14 cellular contexts compared by ENCODE assay signal in the genomic region with DNA sequence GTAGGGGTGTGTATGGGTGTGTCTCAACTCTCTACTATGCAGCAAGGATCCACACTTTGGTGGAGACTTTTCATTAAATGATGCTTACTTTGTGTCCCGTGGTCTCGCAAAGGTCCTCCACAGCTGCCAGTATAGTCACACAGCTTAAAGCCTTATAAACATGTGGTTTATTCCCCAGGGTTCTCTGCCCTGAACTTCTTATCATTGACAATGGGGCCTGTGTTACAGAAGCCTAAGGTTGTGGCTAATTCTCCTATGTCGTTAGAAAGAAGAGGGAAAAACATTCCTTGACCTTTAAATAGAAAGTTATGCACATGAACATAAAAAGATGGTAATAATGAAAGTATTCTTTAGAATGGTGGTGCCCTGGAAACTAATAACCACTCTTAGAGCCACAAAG.
DNase-seq lines count a peak whose midpoint lies in the region; ATAC-seq lines count a peak whose summit lies in the region.
"Had no signal": no experiment of that assay in that cellular context is flagged by ENCODE, and none has a peak within 500 bp of the region (broad histone marks: within the 10 kb centered on the region; RNA-seq: fewer than 3 reads in every experiment).

No MANE protein-coding gene starts in this region.

- no peaks in the 10 kb centered on the region for H3K4me1 Mint-ChIP-seq in activated CD4-positive, alpha-beta T cell treated with anti-CD3 and anti-CD28 coated beads, Interleukin-2, amount 10 ng/mL, durations not matched to agents 7 days and 5 days
- H3K4me1 Mint-ChIP-seq: B cell had no signal

- H3K27ac Mint-ChIP-seq in activated CD4-positive, alpha-beta T cell treated with anti-CD3 and anti-CD28 coated beads, Interleukin-2, amount 10 ng/mL, durations not matched to agents 7 days and 5 days, result no peak overlapping the region
- H3K27ac Mint-ChIP-seq: B cell; CD4-positive, alpha-beta T cell had no signal

- intact Hi-C loops in sciatic nerve (cut with DNase I) (no loop called here), Right ventricle myocardium superior (cut with DNase I) (no loop called here)

- CTCF ChIA-PET in activated CD4-positive, alpha-beta T cell treated with anti-CD3 and anti-CD28 coated beads, Interleukin-2, amount 10 ng/mL, durations not matched to agents 7 days and 5 days (lab: Charles Lee), result no interaction called here

- no peaks in the 10 kb centered on the region for H3K36me3 Mint-ChIP-seq in activated CD4-positive, alpha-beta T cell treated with anti-CD3 and anti-CD28 coated beads, Interleukin-2, amount 10 ng/mL, durations not matched to agents 7 days and 5 days (ENCODE audit: low read depth)

- peaks cover 1% of the 10 kb centered on the region for H3K27me3 Mint-ChIP-seq in activated CD4-positive, alpha-beta T cell treated with anti-CD3 and anti-CD28 coated beads, Interleukin-2, amount 10 ng/mL, durations not matched to agents 7 days and 5 days
- H3K27me3 Mint-ChIP-seq: B cell; CD4-positive, alpha-beta T cell had no signal

- ATAC-seq in sciatic nerve (peak; percentile 84), HG02759 (IDR thresholded peaks at IDR 0.05; ENCODE audit: unreplicated experiment) (no peak), Right ventricle myocardium superior (ENCODE audit: poor library complexity) (no peak)
- ATAC-seq: HepG2 had no signal

- DNase-seq in LHCN-M2 (ENCODE audit: low read depth) (peak; percentile 22), epidermal melanocyte (ENCODE audit: insufficient read length, low spot score) (peak; percentile 50), sciatic nerve (ENCODE audit: low spot score) (no peak), cerebellar nuclear complex (lab: John Stamatoyannopoulos, UW) (no peak), Right ventricle myocardium superior (no peak)
- no peak for DNase-seq in activated CD4-positive, alpha-beta T cell treated with anti-CD3 and anti-CD28 coated beads, Interleukin-2, amount 10 ng/mL, durations not matched to agents 7 days and 5 days
- DNase-seq: C1 segment of cervical spinal cord; CD4-positive, alpha-beta T cell; DMS79; EL; GOT3 had no signal

- H3K4me3 Mint-ChIP-seq in activated CD4-positive, alpha-beta T cell treated with anti-CD3 and anti-CD28 coated beads, Interleukin-2, amount 10 ng/mL, durations not matched to agents 7 days and 5 days, result no peak overlapping the region
- H3K4me3 Mint-ChIP-seq: B cell; CD4-positive, alpha-beta T cell had no signal

- no peaks in the 10 kb centered on the region for H3K9me3 Mint-ChIP-seq in activated CD4-positive, alpha-beta T cell treated with anti-CD3 and anti-CD28 coated beads, Interleukin-2, amount 10 ng/mL, durations not matched to agents 7 days and 5 days
- H3K9me3 Mint-ChIP-seq: CD4-positive, alpha-beta T cell had no signal

- POLR2A ChIA-PET in activated CD4-positive, alpha-beta T cell treated with anti-CD3 and anti-CD28 coated beads, Interleukin-2, amount 10 ng/mL, durations not matched to agents 7 days and 5 days (lab: Charles Lee), result no interaction called here

Comparison
In these comparisons a context has a peak if more than half of its experiments do, and no peak if none do; other contexts are left out.
1. DNase-seq: peak in LHCN-M2 (single experiment) and epidermal melanocyte (single experiment); none in sciatic nerve (single experiment), cerebellar nuclear complex (0 of 2), Right ventricle myocardium superior (single experiment) and activated CD4-positive, alpha-beta T cell treated with anti-CD3 and anti-CD28 coated beads, Interleukin-2, amount 10 ng/mL, durations not matched to agents 7 days and 5 days (single experiment).